ENCODE assay signal across 1 cellular context in the genomic region with DNA sequence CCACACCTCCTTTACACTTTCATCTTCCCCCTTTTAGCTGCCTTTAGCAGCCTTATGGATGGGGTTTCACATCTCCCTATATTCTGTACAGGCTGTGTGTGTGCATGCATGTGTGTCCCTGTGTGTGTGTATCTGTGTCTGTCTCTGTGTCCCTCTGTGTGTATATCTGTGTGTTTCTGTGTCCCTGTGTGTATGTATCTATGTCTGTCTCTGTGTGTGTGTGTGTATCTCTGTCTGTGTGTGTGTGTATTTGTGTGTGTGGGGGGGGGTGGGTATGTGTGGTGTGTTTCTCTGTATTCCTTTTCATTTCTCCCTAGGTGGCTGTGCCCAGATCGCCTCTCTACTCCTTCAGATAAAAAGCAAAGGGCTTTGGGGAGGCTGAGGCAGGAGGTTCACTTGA.
TF ChIP-seq lines count a peak whose summit lies in the region.

No MANE protein-coding gene starts in this region.

TF ChIP-seq in IMR-90, 13 proteins besides CTCF, POLR2A, EP300 and RAD21 (continued from another document):
- TF ChIP-seq NFE2L2 (IDR thresholded peaks at IDR 0.05; ENCODE audit: low read depth, low read length), result no peak
- no peak for TF ChIP-seq RFX5 (IDR thresholded peaks at IDR 0.05; ENCODE audit: low read depth, low read length)
- TF ChIP-seq, protein P1, sequence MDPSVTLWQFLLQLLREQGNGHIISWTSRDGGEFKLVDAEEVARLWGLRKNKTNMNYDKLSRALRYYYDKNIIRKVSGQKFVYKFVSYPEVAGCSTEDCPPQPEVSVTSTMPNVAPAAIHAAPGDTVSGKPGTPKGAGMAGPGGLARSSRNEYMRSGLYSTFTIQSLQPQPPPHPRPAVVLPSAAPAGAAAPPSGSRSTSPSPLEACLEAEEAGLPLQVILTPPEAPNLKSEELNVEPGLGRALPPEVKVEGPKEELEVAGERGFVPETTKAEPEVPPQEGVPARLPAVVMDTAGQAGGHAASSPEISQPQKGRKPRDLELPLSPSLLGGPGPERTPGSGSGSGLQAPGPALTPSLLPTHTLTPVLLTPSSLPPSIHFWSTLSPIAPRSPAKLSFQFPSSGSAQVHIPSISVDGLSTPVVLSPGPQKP (IDR thresholded peaks at IDR 0.05; ENCODE audit: borderline replicate concordance, low read depth, low read length), result no peak
TF ChIP-seq in IMR-90: peak in this region for 0.
